In genomic region chr4:44160776-44161377, GRCh38 we compare ENCODE assay signal across 33 cellular contexts.
"Had no signal": no experiment of that assay in that cellular context is flagged by ENCODE, and none has a peak within 500 bp of the region (broad histone marks: within the 10 kb centered on the region; RNA-seq: fewer than 3 reads in every experiment).

No MANE protein-coding gene starts in this region.

- H3K4me3 ChIP-seq: cardiac muscle cell, MG63, Peyer's patch had no signal

- ATAC-seq: activated CD8-positive, alpha-beta memory T cell treated with anti-CD3 and anti-CD28 coated beads, Interleukin-2, amount 10 ng/mL, durations not matched to agents 7 days and 5 days; activated naive CD8-positive, alpha-beta T cell treated with anti-CD3 and anti-CD28 coated beads, Interleukin-2, amount 50 U/mL, for 24 hours; PC-3 had no signal

- H3K9me3 ChIP-seq: Peyer's patch had no signal

- H3K36me3 ChIP-seq: brain microvascular endothelial cell, cardiac muscle cell, MG63, Peyer's patch, WERI-Rb-1 had no signal

- DNase-seq: activated CD4-positive, alpha-beta memory T cell treated with anti-CD3 and anti-CD28 coated beads, Interleukin-2, amount 10 ng/mL, durations not matched to agents 7 days and 5 days; activated CD4-positive, alpha-beta T cell treated with anti-CD3 and anti-CD28 coated beads for 1 hour; activated CD4-positive, alpha-beta T cell treated with anti-CD3 and anti-CD28 coated beads for 48 hours; activated CD4-positive, CD25-positive, alpha-beta regulatory T cell; activated CD8-positive, alpha-beta memory T cell treated with anti-CD3 and anti-CD28 coated beads for 24 hours; activated CD8-positive, alpha-beta memory T cell treated with anti-CD3 and anti-CD28 coated beads, Interleukin-2, amount 10 ng/mL, durations not matched to agents 7 days and 5 days; activated CD8-positive, alpha-beta memory T cell treated with anti-CD3 and anti-CD28 coated beads, Interleukin-2, amount 50 U/mL, for 48 hours; activated effector memory CD4-positive, alpha-beta T cell treated with Interleukin-2 at 50 U/mL for 16 hours; activated naive CD4-positive, alpha-beta T cell treated with anti-CD3 and anti-CD28 coated beads, Interleukin-2, amount 10 ng/mL, durations not matched to agents 7 days and 5 days; activated naive CD8-positive, alpha-beta T cell treated with anti-CD3 and anti-CD28 coated beads, Interleukin-2, amount 50 U/mL, for 24 hours; activated T-cell treated with anti-CD3 and anti-CD28 coated beads, Interleukin-2, amount 50 U/mL, for 48 hours; anterior cingulate cortex; brain microvascular endothelial cell; Karpas-422; KBM-7; MG63; NCI-H1048; NCI-H1105 treated with DMSO at 0.1 percent for 48 hours; NCI-H146; NCI-H187; NCI-H2029 treated with DMSO at 0.1 percent for 48 hours; NCI-H2107; NCI-H2171 treated with DMSO at 0.1 percent for 48 hours; NCI-H2227 treated with DMSO at 0.1 percent for 48 hours; NCI-H446; NCI-H524 treated with DMSO at 0.1 percent for 48 hours; PC-3; Peyer's patch; Right ventricle myocardium superior; RPMI8226; T1000; WERI-Rb-1 had no signal

- H3K27ac ChIP-seq: brain microvascular endothelial cell, cardiac muscle cell, Peyer's patch, WERI-Rb-1 had no signal

- H3K4me1 ChIP-seq: Peyer's patch had no signal

- H3K27me3 ChIP-seq: brain microvascular endothelial cell, cardiac muscle cell, MG63, Peyer's patch had no signal
